24 cellular contexts compared by ENCODE assay signal in genomic region chr1:80931178-80931577, GRCh38.
"Had no signal": no experiment of that assay in that cellular context is flagged by ENCODE, and none has a peak within 500 bp of the region (broad histone marks: within the 10 kb centered on the region; RNA-seq: fewer than 3 reads in every experiment).

No MANE protein-coding gene starts in this region.

- H3K36me3 ChIP-seq: stomach, suprapubic skin, thoracic aorta, thyroid gland, tibial artery, tibial nerve, transverse colon, upper lobe of left lung, upper lobe of right lung, uterus, vagina had no signal

- H3K4me3 ChIP-seq: stomach, suprapubic skin, testis, thoracic aorta, thyroid gland, tibial artery, tibial nerve, transverse colon, upper lobe of left lung, upper lobe of right lung, uterus, vagina had no signal

- H3K27ac ChIP-seq: stomach, suprapubic skin, testis, thoracic aorta, thyroid gland, tibial artery, tibial nerve, transverse colon, upper lobe of left lung, upper lobe of right lung, uterus, vagina had no signal

- H3K4me1 ChIP-seq: stomach, suprapubic skin, testis, thyroid gland, tibial artery, tibial nerve, transverse colon, upper lobe of left lung, upper lobe of right lung, uterus, vagina had no signal

- DNase-seq: stimulated activated CD4-positive, alpha-beta T cell treated with anti-CD3 and anti-CD28 coated beads, Interleukin-2, amount 100 ng/mL, for 48 hours; stimulated activated CD4-positive, alpha-beta T cell treated with anti-CD3 and anti-CD28 coated beads, Interleukin-4, amount 100 ng/mL, for 1 hour; stimulated activated CD4-positive, alpha-beta T cell treated with anti-CD3 and anti-CD28 coated beads, Interleukin-4, amount 100 ng/mL, for 24 hours; stimulated activated CD4-positive, alpha-beta T cell treated with anti-CD3 and anti-CD28 coated beads, Interleukin-4, amount 100 ng/mL, for 4 hours; stimulated activated CD8-positive, alpha-beta memory T cell treated with anti-CD3 and anti-CD28 coated beads, Interleukin-4, amount 100 ng/mL, for 48 hours; stimulated activated naive B cell treated with anti-CD40 and anti-IgM and Interleukin-4, amounts not matched to agents 10 μg/mL and 1 μg/mL and 100 μg/mL, for 72 hours; stimulated activated naive CD4-positive, alpha-beta T cell; stimulated activated naive CD4-positive, alpha-beta T cell treated with Interleukin-2 at 50 U/mL for 16 hours; stimulated activated naive CD8-positive, alpha-beta T cell treated with anti-CD3 and anti-CD28 coated beads, Interleukin-15, amount 100 ng/mL, for 72 hours; stimulated activated naive CD8-positive, alpha-beta T cell treated with anti-CD3 and anti-CD28 coated beads, Interleukin-15, Interleukin-2, amounts not matched to agents 100 U/mL and 50 U/mL, for 24 hours; stomach; substantia nigra; testis; thyroid gland; tibial artery; transverse colon; trophoblast cell; upper lobe of left lung; upper lobe of right lung; uterus had no signal

- H3K9me3 ChIP-seq: testis, thyroid gland, uterus, vagina had no signal
